In the genomic region with DNA sequence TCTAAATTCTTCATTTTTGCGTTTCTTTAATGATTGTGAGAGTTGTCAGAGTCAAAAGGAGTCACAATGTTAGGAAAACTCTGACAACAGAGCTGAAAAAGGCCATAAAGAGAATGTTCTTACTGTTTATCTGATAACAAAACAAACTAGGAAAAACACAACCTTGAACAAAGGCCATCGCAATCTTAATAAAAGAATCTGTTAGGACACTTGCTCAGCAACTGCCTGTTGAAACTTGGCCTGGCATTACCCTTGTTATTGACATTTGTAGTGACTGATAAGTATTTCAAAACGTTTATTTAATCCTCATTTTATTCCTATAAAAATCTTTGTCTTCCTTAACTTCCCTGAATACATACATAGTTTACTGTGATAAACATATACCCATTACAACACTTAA, we compare ENCODE assay signal across 1 cellular context.
A peak's percentile ranks its signal among the peaks of the same experiment; 100 is the strongest.
TF ChIP-seq lines count a peak whose summit lies in the region.

No MANE protein-coding gene starts in this region.

TF ChIP-seq in HepG2, 621 proteins besides CTCF, POLR2A, EP300 and RAD21 (continued from another document and continues in another):
- TF ChIP-seq, protein P1, sequence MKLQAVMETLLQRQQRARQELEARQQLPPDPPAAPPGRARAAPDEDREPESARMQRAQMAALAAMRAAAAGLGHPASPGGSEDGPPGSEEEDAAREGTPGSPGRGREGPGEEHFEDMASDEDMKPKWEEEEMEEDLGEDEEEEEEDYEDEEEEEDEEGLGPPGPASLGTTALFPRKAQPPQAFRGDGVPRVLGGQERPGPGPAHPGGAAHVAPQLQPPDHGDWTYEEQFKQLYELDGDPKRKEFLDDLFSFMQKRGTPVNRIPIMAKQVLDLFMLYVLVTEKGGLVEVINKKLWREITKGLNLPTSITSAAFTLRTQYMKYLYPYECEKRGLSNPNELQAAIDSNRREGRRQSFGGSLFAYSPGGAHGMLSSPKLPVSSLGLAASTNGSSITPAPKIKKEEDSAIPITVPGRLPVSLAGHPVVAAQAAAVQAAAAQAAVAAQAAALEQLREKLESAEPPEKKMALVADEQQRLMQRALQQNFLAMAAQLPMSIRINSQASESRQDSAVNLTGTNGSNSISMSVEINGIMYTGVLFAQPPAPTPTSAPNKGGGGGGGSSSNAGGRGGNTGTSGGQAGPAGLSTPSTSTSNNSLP (IDR thresholded peaks at IDR 0.05; ENCODE audit: low read depth, low read length), result peak; percentile 46; the same call in 1 of the 2 replicates
- TF ChIP-seq HOXD1 (CRISPR knock-in tag; IDR thresholded peaks at IDR 0.05) (no peak), GATAD2A (CRISPR knock-in tag; IDR thresholded peaks at IDR 0.05) (peak; percentile 71; the same call in 1 of the 2 replicates), ASH2L (IDR thresholded peaks at IDR 0.05; ENCODE audit: insufficient read length, low read depth, low read length) (no peak), ISL2 (CRISPR knock-in tag; IDR thresholded peaks at IDR 0.05) (peak; percentile 39; the same call in 1 of the 2 replicates), MED1 (CRISPR knock-in tag; IDR thresholded peaks at IDR 0.05) (peak; percentile 49), ZNF773 (CRISPR knock-in tag; IDR thresholded peaks at IDR 0.05; ENCODE audit: borderline replicate concordance) (no peak), PHF21A (CRISPR knock-in tag; IDR thresholded peaks at IDR 0.05) (no peak), TMF1 (CRISPR knock-in tag; IDR thresholded peaks at IDR 0.05; ENCODE audit: low read depth) (no peak), HOXA3 (CRISPR knock-in tag; IDR thresholded peaks at IDR 0.05) (no peak), ZNF292 (CRISPR knock-in tag; IDR thresholded peaks at IDR 0.05; ENCODE audit: borderline replicate concordance, low read depth) (no peak), MIER3 (CRISPR knock-in tag; IDR thresholded peaks at IDR 0.05; ENCODE audit: borderline replicate concordance) (no peak), ZFP90 (CRISPR knock-in tag; IDR thresholded peaks at IDR 0.05; ENCODE audit: borderline replicate concordance) (no peak), ZNF367 (CRISPR knock-in tag; IDR thresholded peaks at IDR 0.05; ENCODE audit: borderline replicate concordance) (no peak), HMGA1 (CRISPR knock-in tag; conservative IDR thresholded peaks at IDR 0.05) (no peak), CBX2 (IDR thresholded peaks at IDR 0.05; ENCODE audit: low read depth, low read length) (no peak), CBX2 (CRISPR knock-in tag; IDR thresholded peaks at IDR 0.05; ENCODE audit: low read depth) (no peak), SRSF1 (optimal IDR thresholded peaks at IDR 0.05; ENCODE audit: low read depth, low read length) (no peak), SAP130 (CRISPR knock-in tag; IDR thresholded peaks at IDR 0.05; ENCODE audit: low read depth) (peak; percentile 33; the same call in 1 of the 2 replicates), ARHGAP35 (CRISPR knock-in tag; IDR thresholded peaks at IDR 0.05; ENCODE audit: borderline replicate concordance) (no peak), ZNF614 (CRISPR knock-in tag; IDR thresholded peaks at IDR 0.05; ENCODE audit: borderline replicate concordance) (no peak), MYNN (CRISPR knock-in tag; IDR thresholded peaks at IDR 0.05; ENCODE audit: low read depth) (no peak), KDM5A (IDR thresholded peaks at IDR 0.05; ENCODE audit: borderline replicate concordance, low read length) (no peak), SNRNP70 (IDR thresholded peaks at IDR 0.05; ENCODE audit: low read depth, low read length) (no peak), RORA (CRISPR knock-in tag; IDR thresholded peaks at IDR 0.05) (no peak), DNMT1 (CRISPR knock-in tag; IDR thresholded peaks at IDR 0.05) (no peak), ARNT2 (CRISPR knock-in tag; IDR thresholded peaks at IDR 0.05; ENCODE audit: low read depth) (no peak), BRCA1 (CRISPR knock-in tag; IDR thresholded peaks at IDR 0.05) (no peak), NAIF1 (CRISPR knock-in tag; IDR thresholded peaks at IDR 0.05; ENCODE audit: borderline replicate concordance) (no peak)
- TF ChIP-seq, protein P2, sequence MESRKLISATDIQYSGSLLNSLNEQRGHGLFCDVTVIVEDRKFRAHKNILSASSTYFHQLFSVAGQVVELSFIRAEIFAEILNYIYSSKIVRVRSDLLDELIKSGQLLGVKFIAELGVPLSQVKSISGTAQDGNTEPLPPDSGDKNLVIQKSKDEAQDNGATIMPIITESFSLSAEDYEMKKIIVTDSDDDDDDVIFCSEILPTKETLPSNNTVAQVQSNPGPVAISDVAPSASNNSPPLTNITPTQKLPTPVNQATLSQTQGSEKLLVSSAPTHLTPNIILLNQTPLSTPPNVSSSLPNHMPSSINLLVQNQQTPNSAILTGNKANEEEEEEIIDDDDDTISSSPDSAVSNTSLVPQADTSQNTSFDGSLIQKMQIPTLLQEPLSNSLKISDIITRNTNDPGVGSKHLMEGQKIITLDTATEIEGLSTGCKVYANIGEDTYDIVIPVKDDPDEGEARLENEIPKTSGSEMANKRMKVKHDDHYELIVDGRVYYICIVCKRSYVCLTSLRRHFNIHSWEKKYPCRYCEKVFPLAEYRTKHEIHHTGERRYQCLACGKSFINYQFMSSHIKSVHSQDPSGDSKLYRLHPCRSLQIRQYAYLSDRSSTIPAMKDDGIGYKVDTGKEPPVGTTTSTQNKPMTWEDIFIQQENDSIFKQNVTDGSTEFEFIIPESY (CRISPR knock-in tag; IDR thresholded peaks at IDR 0.05), result no peak
- TF ChIP-seq, protein P3, sequence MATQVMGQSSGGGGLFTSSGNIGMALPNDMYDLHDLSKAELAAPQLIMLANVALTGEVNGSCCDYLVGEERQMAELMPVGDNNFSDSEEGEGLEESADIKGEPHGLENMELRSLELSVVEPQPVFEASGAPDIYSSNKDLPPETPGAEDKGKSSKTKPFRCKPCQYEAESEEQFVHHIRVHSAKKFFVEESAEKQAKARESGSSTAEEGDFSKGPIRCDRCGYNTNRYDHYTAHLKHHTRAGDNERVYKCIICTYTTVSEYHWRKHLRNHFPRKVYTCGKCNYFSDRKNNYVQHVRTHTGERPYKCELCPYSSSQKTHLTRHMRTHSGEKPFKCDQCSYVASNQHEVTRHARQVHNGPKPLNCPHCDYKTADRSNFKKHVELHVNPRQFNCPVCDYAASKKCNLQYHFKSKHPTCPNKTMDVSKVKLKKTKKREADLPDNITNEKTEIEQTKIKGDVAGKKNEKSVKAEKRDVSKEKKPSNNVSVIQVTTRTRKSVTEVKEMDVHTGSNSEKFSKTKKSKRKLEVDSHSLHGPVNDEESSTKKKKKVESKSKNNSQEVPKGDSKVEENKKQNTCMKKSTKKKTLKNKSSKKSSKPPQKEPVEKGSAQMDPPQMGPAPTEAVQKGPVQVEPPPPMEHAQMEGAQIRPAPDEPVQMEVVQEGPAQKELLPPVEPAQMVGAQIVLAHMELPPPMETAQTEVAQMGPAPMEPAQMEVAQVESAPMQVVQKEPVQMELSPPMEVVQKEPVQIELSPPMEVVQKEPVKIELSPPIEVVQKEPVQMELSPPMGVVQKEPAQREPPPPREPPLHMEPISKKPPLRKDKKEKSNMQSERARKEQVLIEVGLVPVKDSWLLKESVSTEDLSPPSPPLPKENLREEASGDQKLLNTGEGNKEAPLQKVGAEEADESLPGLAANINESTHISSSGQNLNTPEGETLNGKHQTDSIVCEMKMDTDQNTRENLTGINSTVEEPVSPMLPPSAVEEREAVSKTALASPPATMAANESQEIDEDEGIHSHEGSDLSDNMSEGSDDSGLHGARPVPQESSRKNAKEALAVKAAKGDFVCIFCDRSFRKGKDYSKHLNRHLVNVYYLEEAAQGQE (IDR thresholded peaks at IDR 0.05; ENCODE audit: borderline replicate concordance in 1 of 2, low read depth in 1 of 2, low read length in 2 of 2), result 0 out of 4 replicates have a peak, but pooled peaks of 1 of the 2 experiments have one; percentile 15
- TF ChIP-seq, protein P4, sequence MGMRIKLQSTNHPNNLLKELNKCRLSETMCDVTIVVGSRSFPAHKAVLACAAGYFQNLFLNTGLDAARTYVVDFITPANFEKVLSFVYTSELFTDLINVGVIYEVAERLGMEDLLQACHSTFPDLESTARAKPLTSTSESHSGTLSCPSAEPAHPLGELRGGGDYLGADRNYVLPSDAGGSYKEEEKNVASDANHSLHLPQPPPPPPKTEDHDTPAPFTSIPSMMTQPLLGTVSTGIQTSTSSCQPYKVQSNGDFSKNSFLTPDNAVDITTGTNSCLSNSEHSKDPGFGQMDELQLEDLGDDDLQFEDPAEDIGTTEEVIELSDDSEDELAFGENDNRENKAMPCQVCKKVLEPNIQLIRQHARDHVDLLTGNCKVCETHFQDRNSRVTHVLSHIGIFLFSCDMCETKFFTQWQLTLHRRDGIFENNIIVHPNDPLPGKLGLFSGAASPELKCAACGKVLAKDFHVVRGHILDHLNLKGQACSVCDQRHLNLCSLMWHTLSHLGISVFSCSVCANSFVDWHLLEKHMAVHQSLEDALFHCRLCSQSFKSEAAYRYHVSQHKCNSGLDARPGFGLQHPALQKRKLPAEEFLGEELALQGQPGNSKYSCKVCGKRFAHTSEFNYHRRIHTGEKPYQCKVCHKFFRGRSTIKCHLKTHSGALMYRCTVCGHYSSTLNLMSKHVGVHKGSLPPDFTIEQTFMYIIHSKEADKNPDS (CRISPR knock-in tag; IDR thresholded peaks at IDR 0.05), result no peak
- TF ChIP-seq, protein P5, sequence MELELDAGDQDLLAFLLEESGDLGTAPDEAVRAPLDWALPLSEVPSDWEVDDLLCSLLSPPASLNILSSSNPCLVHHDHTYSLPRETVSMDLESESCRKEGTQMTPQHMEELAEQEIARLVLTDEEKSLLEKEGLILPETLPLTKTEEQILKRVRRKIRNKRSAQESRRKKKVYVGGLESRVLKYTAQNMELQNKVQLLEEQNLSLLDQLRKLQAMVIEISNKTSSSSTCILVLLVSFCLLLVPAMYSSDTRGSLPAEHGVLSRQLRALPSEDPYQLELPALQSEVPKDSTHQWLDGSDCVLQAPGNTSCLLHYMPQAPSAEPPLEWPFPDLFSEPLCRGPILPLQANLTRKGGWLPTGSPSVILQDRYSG (CRISPR knock-in tag; IDR thresholded peaks at IDR 0.05), result no peak
- TF ChIP-seq, protein P6, sequence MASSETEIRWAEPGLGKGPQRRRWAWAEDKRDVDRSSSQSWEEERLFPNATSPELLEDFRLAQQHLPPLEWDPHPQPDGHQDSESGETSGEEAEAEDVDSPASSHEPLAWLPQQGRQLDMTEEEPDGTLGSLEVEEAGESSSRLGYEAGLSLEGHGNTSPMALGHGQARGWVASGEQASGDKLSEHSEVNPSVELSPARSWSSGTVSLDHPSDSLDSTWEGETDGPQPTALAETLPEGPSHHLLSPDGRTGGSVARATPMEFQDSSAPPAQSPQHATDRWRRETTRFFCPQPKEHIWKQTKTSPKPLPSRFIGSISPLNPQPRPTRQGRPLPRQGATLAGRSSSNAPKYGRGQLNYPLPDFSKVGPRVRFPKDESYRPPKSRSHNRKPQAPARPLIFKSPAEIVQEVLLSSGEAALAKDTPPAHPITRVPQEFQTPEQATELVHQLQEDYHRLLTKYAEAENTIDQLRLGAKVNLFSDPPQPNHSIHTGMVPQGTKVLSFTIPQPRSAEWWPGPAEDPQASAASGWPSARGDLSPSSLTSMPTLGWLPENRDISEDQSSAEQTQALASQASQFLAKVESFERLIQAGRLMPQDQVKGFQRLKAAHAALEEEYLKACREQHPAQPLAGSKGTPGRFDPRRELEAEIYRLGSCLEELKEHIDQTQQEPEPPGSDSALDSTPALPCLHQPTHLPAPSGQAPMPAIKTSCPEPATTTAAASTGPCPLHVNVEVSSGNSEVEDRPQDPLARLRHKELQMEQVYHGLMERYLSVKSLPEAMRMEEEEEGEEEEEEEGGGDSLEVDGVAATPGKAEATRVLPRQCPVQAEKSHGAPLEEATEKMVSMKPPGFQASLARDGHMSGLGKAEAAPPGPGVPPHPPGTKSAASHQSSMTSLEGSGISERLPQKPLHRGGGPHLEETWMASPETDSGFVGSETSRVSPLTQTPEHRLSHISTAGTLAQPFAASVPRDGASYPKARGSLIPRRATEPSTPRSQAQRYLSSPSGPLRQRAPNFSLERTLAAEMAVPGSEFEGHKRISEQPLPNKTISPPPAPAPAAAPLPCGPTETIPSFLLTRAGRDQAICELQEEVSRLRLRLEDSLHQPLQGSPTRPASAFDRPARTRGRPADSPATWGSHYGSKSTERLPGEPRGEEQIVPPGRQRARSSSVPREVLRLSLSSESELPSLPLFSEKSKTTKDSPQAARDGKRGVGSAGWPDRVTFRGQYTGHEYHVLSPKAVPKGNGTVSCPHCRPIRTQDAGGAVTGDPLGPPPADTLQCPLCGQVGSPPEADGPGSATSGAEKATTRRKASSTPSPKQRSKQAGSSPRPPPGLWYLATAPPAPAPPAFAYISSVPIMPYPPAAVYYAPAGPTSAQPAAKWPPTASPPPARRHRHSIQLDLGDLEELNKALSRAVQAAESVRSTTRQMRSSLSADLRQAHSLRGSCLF (CRISPR knock-in tag; IDR thresholded peaks at IDR 0.05; ENCODE audit: borderline replicate concordance), result no peak
- TF ChIP-seq, protein P7, sequence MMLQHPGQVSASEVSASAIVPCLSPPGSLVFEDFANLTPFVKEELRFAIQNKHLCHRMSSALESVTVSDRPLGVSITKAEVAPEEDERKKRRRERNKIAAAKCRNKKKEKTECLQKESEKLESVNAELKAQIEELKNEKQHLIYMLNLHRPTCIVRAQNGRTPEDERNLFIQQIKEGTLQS (CRISPR knock-in tag; IDR thresholded peaks at IDR 0.05), result no peak
- TF ChIP-seq, protein P8, sequence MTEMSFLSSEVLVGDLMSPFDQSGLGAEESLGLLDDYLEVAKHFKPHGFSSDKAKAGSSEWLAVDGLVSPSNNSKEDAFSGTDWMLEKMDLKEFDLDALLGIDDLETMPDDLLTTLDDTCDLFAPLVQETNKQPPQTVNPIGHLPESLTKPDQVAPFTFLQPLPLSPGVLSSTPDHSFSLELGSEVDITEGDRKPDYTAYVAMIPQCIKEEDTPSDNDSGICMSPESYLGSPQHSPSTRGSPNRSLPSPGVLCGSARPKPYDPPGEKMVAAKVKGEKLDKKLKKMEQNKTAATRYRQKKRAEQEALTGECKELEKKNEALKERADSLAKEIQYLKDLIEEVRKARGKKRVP (CRISPR knock-in tag; IDR thresholded peaks at IDR 0.05), result peak in 1 of 2 experiments; percentile 33; a peak in 1 of 4 replicates
- TF ChIP-seq, protein P9, sequence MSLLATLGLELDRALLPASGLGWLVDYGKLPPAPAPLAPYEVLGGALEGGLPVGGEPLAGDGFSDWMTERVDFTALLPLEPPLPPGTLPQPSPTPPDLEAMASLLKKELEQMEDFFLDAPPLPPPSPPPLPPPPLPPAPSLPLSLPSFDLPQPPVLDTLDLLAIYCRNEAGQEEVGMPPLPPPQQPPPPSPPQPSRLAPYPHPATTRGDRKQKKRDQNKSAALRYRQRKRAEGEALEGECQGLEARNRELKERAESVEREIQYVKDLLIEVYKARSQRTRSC (CRISPR knock-in tag; IDR thresholded peaks at IDR 0.05; ENCODE audit: low read depth), result no peak
